ENCODE assay signal across 1 cellular context in the genomic region with DNA sequence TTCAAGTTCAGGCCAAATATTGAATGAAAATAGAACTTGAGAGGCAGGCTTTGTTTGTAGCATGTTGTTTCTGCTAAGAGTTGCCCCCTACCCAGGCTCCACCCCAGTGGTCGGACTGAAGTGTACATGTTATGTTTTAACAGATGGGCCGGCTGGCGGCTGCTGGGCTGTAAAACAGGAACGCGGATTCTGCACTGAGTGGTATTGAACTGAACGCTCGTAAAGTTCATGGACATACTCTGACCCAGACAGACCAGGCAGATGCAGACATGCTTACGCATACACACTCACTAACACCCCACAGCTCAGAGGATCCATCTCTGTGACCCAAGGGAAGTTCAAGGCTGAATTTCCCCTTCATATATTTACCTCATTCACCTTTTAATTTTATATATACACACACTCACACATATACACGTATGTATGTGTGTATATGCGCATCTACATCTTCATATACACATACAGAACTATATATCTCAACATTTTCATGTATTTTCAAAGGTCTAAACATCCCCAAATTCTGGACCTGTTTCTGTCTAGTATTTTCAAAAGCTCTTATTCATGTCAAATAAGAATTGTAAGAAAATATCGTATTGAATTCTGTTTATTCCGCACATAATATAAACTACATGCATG.
TF ChIP-seq lines count a peak whose summit lies in the region.

No MANE protein-coding gene starts in this region.

TF ChIP-seq in WTC11, 78 proteins besides CTCF, POLR2A, EP300 and RAD21 (continued from another document):
- TF ChIP-seq, protein P1, sequence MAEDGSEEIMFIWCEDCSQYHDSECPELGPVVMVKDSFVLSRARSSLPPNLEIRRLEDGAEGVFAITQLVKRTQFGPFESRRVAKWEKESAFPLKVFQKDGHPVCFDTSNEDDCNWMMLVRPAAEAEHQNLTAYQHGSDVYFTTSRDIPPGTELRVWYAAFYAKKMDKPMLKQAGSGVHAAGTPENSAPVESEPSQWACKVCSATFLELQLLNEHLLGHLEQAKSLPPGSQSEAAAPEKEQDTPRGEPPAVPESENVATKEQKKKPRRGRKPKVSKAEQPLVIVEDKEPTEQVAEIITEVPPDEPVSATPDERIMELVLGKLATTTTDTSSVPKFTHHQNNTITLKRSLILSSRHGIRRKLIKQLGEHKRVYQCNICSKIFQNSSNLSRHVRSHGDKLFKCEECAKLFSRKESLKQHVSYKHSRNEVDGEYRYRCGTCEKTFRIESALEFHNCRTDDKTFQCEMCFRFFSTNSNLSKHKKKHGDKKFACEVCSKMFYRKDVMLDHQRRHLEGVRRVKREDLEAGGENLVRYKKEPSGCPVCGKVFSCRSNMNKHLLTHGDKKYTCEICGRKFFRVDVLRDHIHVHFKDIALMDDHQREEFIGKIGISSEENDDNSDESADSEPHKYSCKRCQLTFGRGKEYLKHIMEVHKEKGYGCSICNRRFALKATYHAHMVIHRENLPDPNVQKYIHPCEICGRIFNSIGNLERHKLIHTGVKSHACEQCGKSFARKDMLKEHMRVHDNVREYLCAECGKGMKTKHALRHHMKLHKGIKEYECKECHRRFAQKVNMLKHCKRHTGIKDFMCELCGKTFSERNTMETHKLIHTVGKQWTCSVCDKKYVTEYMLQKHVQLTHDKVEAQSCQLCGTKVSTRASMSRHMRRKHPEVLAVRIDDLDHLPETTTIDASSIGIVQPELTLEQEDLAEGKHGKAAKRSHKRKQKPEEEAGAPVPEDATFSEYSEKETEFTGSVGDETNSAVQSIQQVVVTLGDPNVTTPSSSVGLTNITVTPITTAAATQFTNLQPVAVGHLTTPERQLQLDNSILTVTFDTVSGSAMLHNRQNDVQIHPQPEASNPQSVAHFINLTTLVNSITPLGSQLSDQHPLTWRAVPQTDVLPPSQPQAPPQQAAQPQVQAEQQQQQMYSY (CRISPR knock-in tag; IDR thresholded peaks at IDR 0.05): no peak
- TF ChIP-seq, protein P2, sequence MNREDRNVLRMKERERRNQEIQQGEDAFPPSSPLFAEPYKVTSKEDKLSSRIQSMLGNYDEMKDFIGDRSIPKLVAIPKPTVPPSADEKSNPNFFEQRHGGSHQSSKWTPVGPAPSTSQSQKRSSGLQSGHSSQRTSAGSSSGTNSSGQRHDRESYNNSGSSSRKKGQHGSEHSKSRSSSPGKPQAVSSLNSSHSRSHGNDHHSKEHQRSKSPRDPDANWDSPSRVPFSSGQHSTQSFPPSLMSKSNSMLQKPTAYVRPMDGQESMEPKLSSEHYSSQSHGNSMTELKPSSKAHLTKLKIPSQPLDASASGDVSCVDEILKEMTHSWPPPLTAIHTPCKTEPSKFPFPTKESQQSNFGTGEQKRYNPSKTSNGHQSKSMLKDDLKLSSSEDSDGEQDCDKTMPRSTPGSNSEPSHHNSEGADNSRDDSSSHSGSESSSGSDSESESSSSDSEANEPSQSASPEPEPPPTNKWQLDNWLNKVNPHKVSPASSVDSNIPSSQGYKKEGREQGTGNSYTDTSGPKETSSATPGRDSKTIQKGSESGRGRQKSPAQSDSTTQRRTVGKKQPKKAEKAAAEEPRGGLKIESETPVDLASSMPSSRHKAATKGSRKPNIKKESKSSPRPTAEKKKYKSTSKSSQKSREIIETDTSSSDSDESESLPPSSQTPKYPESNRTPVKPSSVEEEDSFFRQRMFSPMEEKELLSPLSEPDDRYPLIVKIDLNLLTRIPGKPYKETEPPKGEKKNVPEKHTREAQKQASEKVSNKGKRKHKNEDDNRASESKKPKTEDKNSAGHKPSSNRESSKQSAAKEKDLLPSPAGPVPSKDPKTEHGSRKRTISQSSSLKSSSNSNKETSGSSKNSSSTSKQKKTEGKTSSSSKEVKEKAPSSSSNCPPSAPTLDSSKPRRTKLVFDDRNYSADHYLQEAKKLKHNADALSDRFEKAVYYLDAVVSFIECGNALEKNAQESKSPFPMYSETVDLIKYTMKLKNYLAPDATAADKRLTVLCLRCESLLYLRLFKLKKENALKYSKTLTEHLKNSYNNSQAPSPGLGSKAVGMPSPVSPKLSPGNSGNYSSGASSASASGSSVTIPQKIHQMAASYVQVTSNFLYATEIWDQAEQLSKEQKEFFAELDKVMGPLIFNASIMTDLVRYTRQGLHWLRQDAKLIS (CRISPR knock-in tag; IDR thresholded peaks at IDR 0.05; ENCODE audit: borderline replicate concordance): no peak
- TF ChIP-seq EMX1 (CRISPR knock-in tag; IDR thresholded peaks at IDR 0.05) (no peak), JUN (CRISPR knock-in tag; IDR thresholded peaks at IDR 0.05) (no peak), ZNF317 (CRISPR knock-in tag; IDR thresholded peaks at IDR 0.05; ENCODE audit: borderline replicate concordance, low read depth) (no peak), ZNF232 (CRISPR knock-in tag; IDR thresholded peaks at IDR 0.05) (no peak)
- TF ChIP-seq, protein P3, sequence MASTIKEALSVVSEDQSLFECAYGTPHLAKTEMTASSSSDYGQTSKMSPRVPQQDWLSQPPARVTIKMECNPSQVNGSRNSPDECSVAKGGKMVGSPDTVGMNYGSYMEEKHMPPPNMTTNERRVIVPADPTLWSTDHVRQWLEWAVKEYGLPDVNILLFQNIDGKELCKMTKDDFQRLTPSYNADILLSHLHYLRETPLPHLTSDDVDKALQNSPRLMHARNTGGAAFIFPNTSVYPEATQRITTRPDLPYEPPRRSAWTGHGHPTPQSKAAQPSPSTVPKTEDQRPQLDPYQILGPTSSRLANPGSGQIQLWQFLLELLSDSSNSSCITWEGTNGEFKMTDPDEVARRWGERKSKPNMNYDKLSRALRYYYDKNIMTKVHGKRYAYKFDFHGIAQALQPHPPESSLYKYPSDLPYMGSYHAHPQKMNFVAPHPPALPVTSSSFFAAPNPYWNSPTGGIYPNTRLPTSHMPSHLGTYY (CRISPR knock-in tag; IDR thresholded peaks at IDR 0.05): no peak
- TF ChIP-seq, protein P4, sequence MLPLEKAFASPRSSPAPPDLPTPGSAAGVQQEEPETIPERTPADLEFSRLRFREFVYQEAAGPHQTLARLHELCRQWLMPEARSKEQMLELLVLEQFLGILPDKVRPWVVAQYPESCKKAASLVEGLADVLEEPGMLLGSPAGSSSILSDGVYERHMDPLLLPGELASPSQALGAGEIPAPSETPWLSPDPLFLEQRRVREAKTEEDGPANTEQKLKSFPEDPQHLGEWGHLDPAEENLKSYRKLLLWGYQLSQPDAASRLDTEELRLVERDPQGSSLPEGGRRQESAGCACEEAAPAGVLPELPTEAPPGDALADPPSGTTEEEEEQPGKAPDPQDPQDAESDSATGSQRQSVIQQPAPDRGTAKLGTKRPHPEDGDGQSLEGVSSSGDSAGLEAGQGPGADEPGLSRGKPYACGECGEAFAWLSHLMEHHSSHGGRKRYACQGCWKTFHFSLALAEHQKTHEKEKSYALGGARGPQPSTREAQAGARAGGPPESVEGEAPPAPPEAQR (CRISPR knock-in tag; IDR thresholded peaks at IDR 0.05): no peak
TF ChIP-seq in WTC11: peak in this region for 0.
